Comparison of ENCODE assay signal across 8 cellular contexts in genomic region chr2:91659921-91660275, GRCh38.
A peak's percentile ranks its signal among the peaks of the same experiment; 100 is the strongest.
DNase-seq lines count a peak whose midpoint lies in the region; ATAC-seq and TF ChIP-seq lines count a peak whose summit lies in the region.
"Not testable (repeated sequence)": the region's sequence is repeated elsewhere in the genome, so short reads cannot be mapped to it uniquely, and the experiment has no call there.

No MANE protein-coding gene starts in this region.

- TF ChIP-seq CTCF in Panc1 (IDR thresholded peaks at IDR 0.05); fibroblast of villous mesenchyme (IDR thresholded peaks at IDR 0.05; ENCODE audit: insufficient read depth, low read depth, low read length): not testable (repeated sequence)

- not testable (repeated sequence) for H3K27ac ChIP-seq in Panc1 (ENCODE audit: low read length); mesodermal cell (ENCODE audit: low read depth, low read length, severe bottlenecking)

- ATAC-seq in GM21390 (IDR thresholded peaks at IDR 0.05; ENCODE audit: unreplicated experiment) = peak; percentile 99
- ATAC-seq in HG03064 (IDR thresholded peaks at IDR 0.05; ENCODE audit: low read depth, unreplicated experiment) = peak; percentile 92
- ATAC-seq in Panc1 = peak; percentile 98

- H3K4me3 ChIP-seq in Panc1 (ENCODE audit: low read depth in 2 of 2, low read length in 2 of 2) = not testable (repeated sequence)
- peak overlapping the region; percentile 48 for H3K4me3 ChIP-seq in fibroblast of villous mesenchyme (ENCODE audit: low read depth, low read length)
- H3K4me3 ChIP-seq in mesodermal cell (ENCODE audit: extremely low read depth, insufficient read depth, low read length, poor library complexity, severe bottlenecking) = peak overlapping the region; percentile 14

- not testable (repeated sequence) for H3K36me3 ChIP-seq in Panc1 (ENCODE audit: control insufficient read depth, insufficient read depth, low read length); mesodermal cell (ENCODE audit: control insufficient read depth, insufficient read depth, low read length)

- BruUV-seq in Panc1 (replicated peaks; lab: Mats Ljungman, UMichigan) = not testable (repeated sequence)

- CTCF ChIA-PET in Panc1 (lab: Charles Lee) = not testable (repeated sequence)

- in situ Hi-C loops in Panc1 (cut with HindIII; ENCODE audit: low pct_unique_long_range_greater_than_20kb, low sequenced_read_pairs) = not testable (repeated sequence)

- not testable (repeated sequence) for H3K27me3 ChIP-seq in Panc1 (ENCODE audit: control insufficient read depth, insufficient read depth, low read length)

- POLR2A ChIA-PET in Panc1 (lab: Charles Lee) = not testable (repeated sequence)

- intact Hi-C loops in Panc1 (cut with micrococcal nuclease; ENCODE audit: unreplicated experiment) = not testable (repeated sequence)

- H3K4me1 ChIP-seq in Panc1 (ENCODE audit: control insufficient read depth, insufficient read depth, low read length); mesodermal cell (ENCODE audit: control insufficient read depth, insufficient read depth, low read length, poor library complexity, severe bottlenecking): not testable (repeated sequence)

- H3K9me3 ChIP-seq in Panc1 (ENCODE audit: control insufficient read depth, insufficient read depth, low read depth, low read length); mesodermal cell (ENCODE audit: control insufficient read depth, low read length): not testable (repeated sequence)

- DNase-seq in ELF-1 (ENCODE audit: low read depth, low spot score) = peak; percentile 37
- DNase-seq in Panc1 (ENCODE audit: low read depth, low spot score) = not testable (repeated sequence)
- DNase-seq in astrocyte of the hippocampus (ENCODE audit: low read depth, low spot score) = peak; percentile 59
- DNase-seq in fibroblast of villous mesenchyme (ENCODE audit: low read depth) = peak; percentile 46
- peak; percentile 2 for DNase-seq in smooth muscle cell of the brain vasculature (ENCODE audit: low read depth, low spot score)

- 20% methylated on average over 7 of the region's 34 CpGs; no CpG with 5 or more reads in 1 of the 2 experiments for WGBS in mesodermal cell (ENCODE audit: insufficient coverage in 2 of 2), 2 experiments
